ENCODE assay signal across 15 cellular contexts in genomic region chr2:9033385-9034175, GRCh38. TPM values are rescaled to one million over a fixed set of nuclear protein-coding genes. Genes with fewer than 3 reads are reported as not detected.
DNase-seq lines count a peak whose midpoint lies in the region; ATAC-seq and TF ChIP-seq lines count a peak whose summit lies in the region.
"Had no signal": no experiment of that assay in that cellular context is flagged by ENCODE, and none has a peak within 500 bp of the region (broad histone marks: within the 10 kb centered on the region; RNA-seq: fewer than 3 reads in every experiment).

No MANE protein-coding gene starts in this region.

- peaks cover 17% of the 10 kb centered on the region for H3K4me1 Mint-ChIP-seq in activated naive CD4-positive, alpha-beta T cell treated with anti-CD3 and anti-CD28 coated beads, Interleukin-2, amount 10 ng/mL, durations not matched to agents 7 days and 5 days
- H3K4me1 Mint-ChIP-seq in activated CD8-positive, alpha-beta T cell treated with anti-CD3 and anti-CD28 coated beads for 36 hours (ENCODE audit: low read depth) = peaks cover 6% of the 10 kb centered on the region
- peaks cover 0 to 5% (median 1%) of the 10 kb centered on the region in 4 donors for H3K4me1 Mint-ChIP-seq in CD4-positive, alpha-beta memory T cell

- POLR2A ChIA-PET in activated CD8-positive, alpha-beta T cell treated with anti-CD3 and anti-CD28 coated beads for 36 hours (lab: Charles Lee) = no interaction called here
- POLR2A ChIA-PET in CD4-positive, alpha-beta memory T cell (lab: Charles Lee; ENCODE audit: partially characterized antibody) = no interaction called here

- peaks cover 17% of the 10 kb centered on the region for H3K27me3 Mint-ChIP-seq in activated naive CD4-positive, alpha-beta T cell treated with anti-CD3 and anti-CD28 coated beads, Interleukin-2, amount 10 ng/mL, durations not matched to agents 7 days and 5 days
- peaks cover 10% of the 10 kb centered on the region for H3K27me3 Mint-ChIP-seq in activated CD8-positive, alpha-beta T cell treated with anti-CD3 and anti-CD28 coated beads for 36 hours
- peaks cover 23 to 37% of the 10 kb centered on the region in 2 donors for H3K27me3 Mint-ChIP-seq in CD4-positive, alpha-beta memory T cell

- CTCF ChIA-PET in activated naive CD4-positive, alpha-beta T cell treated with anti-CD3 and anti-CD28 coated beads, Interleukin-2, amount 10 ng/mL, durations not matched to agents 7 days and 5 days (lab: Charles Lee) = no interaction called here
- CTCF ChIA-PET in activated CD8-positive, alpha-beta T cell treated with anti-CD3 and anti-CD28 coated beads for 36 hours (lab: Charles Lee) = no interaction called here
- CTCF ChIA-PET in CD4-positive, alpha-beta memory T cell (lab: Charles Lee; ENCODE audit: partially characterized antibody) = no interaction called here

- peak overlapping the region; percentile 7 for H3K4me2 ChIP-seq in parathyroid adenoma (ENCODE audit: low read length)
- H3K4me2 ChIP-seq: KMS-11 had no signal

- no peak overlapping the region for H3K27ac Mint-ChIP-seq in activated naive CD4-positive, alpha-beta T cell treated with anti-CD3 and anti-CD28 coated beads, Interleukin-2, amount 10 ng/mL, durations not matched to agents 7 days and 5 days
- no peak overlapping the region for H3K27ac Mint-ChIP-seq in activated naive CD4-positive, alpha-beta T cell treated with anti-CD3 and anti-CD28 coated beads, Interleukin-2, amount 50 U/mL, for 72 hours
- no peak overlapping the region for H3K27ac Mint-ChIP-seq in activated CD8-positive, alpha-beta T cell treated with anti-CD3 and anti-CD28 coated beads for 36 hours
- H3K27ac Mint-ChIP-seq in CD4-positive, alpha-beta memory T cell = no peak overlapping the region
- H3K27ac Mint-ChIP-seq: nephron, T-helper 17 cell had no signal

- no peak overlapping the region for H3K4me3 Mint-ChIP-seq in activated naive CD4-positive, alpha-beta T cell treated with anti-CD3 and anti-CD28 coated beads, Interleukin-2, amount 10 ng/mL, durations not matched to agents 7 days and 5 days
- no peak overlapping the region for H3K4me3 Mint-ChIP-seq in activated CD8-positive, alpha-beta T cell treated with anti-CD3 and anti-CD28 coated beads for 36 hours
- H3K4me3 Mint-ChIP-seq in CD4-positive, alpha-beta memory T cell = peak overlapping the region in 1 of 8 donors; percentile 43
- H3K4me3 Mint-ChIP-seq: nephron, T-helper 17 cell had no signal

- H3K4me3 ChIP-seq in parathyroid adenoma (ENCODE audit: low read depth, low read length) = no peak overlapping the region
- H3K4me3 ChIP-seq in CD4-positive, alpha-beta memory T cell (ENCODE audit: low read length in 2 of 2) = no peak overlapping the region
- H3K4me3 ChIP-seq: right lobe of liver, transverse colon had no signal

- no peak for ATAC-seq in activated naive CD4-positive, alpha-beta T cell treated with anti-CD3 and anti-CD28 coated beads, Interleukin-2, amount 50 U/mL, for 72 hours
- ATAC-seq in activated CD8-positive, alpha-beta T cell treated with anti-CD3 and anti-CD28 coated beads for 36 hours = no peak
- ATAC-seq in HG02852 (IDR thresholded peaks at IDR 0.05; ENCODE audit: unreplicated experiment) = no peak
- ATAC-seq in HG03175 (IDR thresholded peaks at IDR 0.05; ENCODE audit: unreplicated experiment) = no peak
- ATAC-seq: T-helper 17 cell had no signal

- DNase-seq in activated naive CD4-positive, alpha-beta T cell treated with anti-CD3 and anti-CD28 coated beads, Interleukin-2, amount 10 ng/mL, durations not matched to agents 7 days and 5 days = peak; percentile 24
- DNase-seq in activated naive CD4-positive, alpha-beta T cell treated with anti-CD3 and anti-CD28 coated beads, Interleukin-2, amount 50 U/mL, for 72 hours (ENCODE audit: low spot score in 2 of 2) = no peak
- peak; percentile 76 for DNase-seq in NCI-H2171 treated with DMSO at 0.1 percent for 48 hours (lab: John Stamatoyannopoulos, UW)
- peak; percentile 3 for DNase-seq in activated CD8-positive, alpha-beta T cell treated with anti-CD3 and anti-CD28 coated beads for 36 hours
- no peak for DNase-seq in CD4-positive, alpha-beta memory T cell
- DNase-seq: activated CD4-positive, alpha-beta T cell treated with anti-CD3 and anti-CD28 coated beads, Interleukin-2, amount 50 U/mL, for 48 hours; right lobe of liver; stimulated activated CD4-positive, alpha-beta T cell treated with anti-CD3 and anti-CD28 coated beads, Interleukin-4, amount 100 ng/mL, for 1 hour; T-helper 17 cell; transverse colon had no signal

- no peaks in the 10 kb centered on the region for H3K36me3 ChIP-seq in parathyroid adenoma (ENCODE audit: control insufficient read depth, insufficient read depth, low read length)
- H3K36me3 ChIP-seq in CD4-positive, alpha-beta memory T cell (ENCODE audit: insufficient read depth, low read length) = no peaks in the 10 kb centered on the region
- H3K36me3 ChIP-seq: right lobe of liver, transverse colon had no signal

- peak overlapping the region; percentile 72 for H2AFZ ChIP-seq in parathyroid adenoma

- H3K36me3 Mint-ChIP-seq in activated naive CD4-positive, alpha-beta T cell treated with anti-CD3 and anti-CD28 coated beads, Interleukin-2, amount 10 ng/mL, durations not matched to agents 7 days and 5 days = no peaks in the 10 kb centered on the region
- peaks cover 7 to 8% of the 10 kb centered on the region in 2 donors for H3K36me3 Mint-ChIP-seq in activated naive CD4-positive, alpha-beta T cell treated with anti-CD3 and anti-CD28 coated beads, Interleukin-2, amount 50 U/mL, for 72 hours
- H3K36me3 Mint-ChIP-seq in activated CD8-positive, alpha-beta T cell treated with anti-CD3 and anti-CD28 coated beads for 36 hours (ENCODE audit: low read depth) = no peaks in the 10 kb centered on the region
- H3K36me3 Mint-ChIP-seq in CD4-positive, alpha-beta memory T cell = peaks cover 0 to 6% of the 10 kb centered on the region in 2 donors

- intact Hi-C loops in activated CD8-positive, alpha-beta T cell treated with anti-CD3 and anti-CD28 coated beads for 36 hours (cut with micrococcal nuclease) = no loop called here
- intact Hi-C loops in CD4-positive, alpha-beta memory T cell (cut with micrococcal nuclease) = no loop called here

- no peaks in the 10 kb centered on the region for H3K79me2 ChIP-seq in parathyroid adenoma

- no peaks in the 10 kb centered on the region for H3K27me3 ChIP-seq in parathyroid adenoma (ENCODE audit: control insufficient read depth, insufficient read depth, low read length)
- peaks cover 4% of the 10 kb centered on the region for H3K27me3 ChIP-seq in CD4-positive, alpha-beta memory T cell (ENCODE audit: insufficient read depth, low read length)
- H3K27me3 ChIP-seq: right lobe of liver, transverse colon had no signal

- TF ChIP-seq CTCF in activated CD8-positive, alpha-beta T cell treated with anti-CD3 and anti-CD28 coated beads for 36 hours (IDR thresholded peaks at IDR 0.05) = no peak
- TF ChIP-seq CTCF in parathyroid adenoma (IDR thresholded peaks at IDR 0.05) = no peak

- H3K27ac ChIP-seq in parathyroid adenoma = no peak overlapping the region
- H3K27ac ChIP-seq in CD4-positive, alpha-beta memory T cell (ENCODE audit: low read depth, low read length) = no peak overlapping the region
- H3K27ac ChIP-seq: KMS-11, right lobe of liver had no signal

- no peaks in the 10 kb centered on the region for H3K9me3 ChIP-seq in parathyroid adenoma (ENCODE audit: control insufficient read depth, low read length)
- H3K9me3 ChIP-seq in CD4-positive, alpha-beta memory T cell (ENCODE audit: control insufficient read depth in 1 of 2, low read length in 2 of 2) = no peaks in the 10 kb centered on the region
- H3K9me3 ChIP-seq: right lobe of liver, transverse colon had no signal

- H3K4me1 ChIP-seq in parathyroid adenoma = peaks cover 17% of the 10 kb centered on the region
- H3K4me1 ChIP-seq in CD4-positive, alpha-beta memory T cell (ENCODE audit: insufficient read depth, low read length) = no peaks in the 10 kb centered on the region
- H3K4me1 ChIP-seq: right lobe of liver had no signal

- H3K9me3 Mint-ChIP-seq in activated naive CD4-positive, alpha-beta T cell treated with anti-CD3 and anti-CD28 coated beads, Interleukin-2, amount 10 ng/mL, durations not matched to agents 7 days and 5 days = peaks cover 5% of the 10 kb centered on the region
- peaks cover 6 to 7% of the 10 kb centered on the region in 2 donors for H3K9me3 Mint-ChIP-seq in activated naive CD4-positive, alpha-beta T cell treated with anti-CD3 and anti-CD28 coated beads, Interleukin-2, amount 50 U/mL, for 72 hours
- peaks cover 5% of the 10 kb centered on the region for H3K9me3 Mint-ChIP-seq in activated CD8-positive, alpha-beta T cell treated with anti-CD3 and anti-CD28 coated beads for 36 hours
- peaks cover 0 to 11% (median 6%) of the 10 kb centered on the region in 8 donors for H3K9me3 Mint-ChIP-seq in CD4-positive, alpha-beta memory T cell

- no peak overlapping the region for H3K9ac ChIP-seq in parathyroid adenoma
- H3K9ac ChIP-seq: KMS-11 had no signal

RNA-seq across cellular contexts. Expression of gene MBOAT2, which starts 30.1 kb away (rescaled TPM):
- 1 to 10 TPM; 4.4 to 6.6 TPM for total RNA-seq in activated naive CD4-positive, alpha-beta T cell treated with anti-CD3 and anti-CD28 coated beads, Interleukin-2, amount 50 U/mL, for 72 hours
- 1 to 10 TPM; 2.9 to 3.0 TPM for total RNA-seq in activated CD8-positive, alpha-beta T cell treated with anti-CD3 and anti-CD28 coated beads for 36 hours
- total RNA-seq in CD4-positive, alpha-beta memory T cell = 1 to 10 TPM; 1.5 to 2.0 TPM
- 1 to 10 TPM in 1 of 2 donors, under 1 TPM in 1; 0.20 to 1.9 TPM for polyA plus RNA-seq in CD4-positive, alpha-beta memory T cell

Comparison
In these comparisons a context has a peak if more than half of its experiments do, and no peak if none do; other contexts are left out.
1. DNase-seq: peak in activated naive CD4-positive, alpha-beta T cell treated with anti-CD3 and anti-CD28 coated beads, Interleukin-2, amount 10 ng/mL, durations not matched to agents 7 days and 5 days (single experiment), NCI-H2171 treated with DMSO at 0.1 percent for 48 hours (single experiment) and activated CD8-positive, alpha-beta T cell treated with anti-CD3 and anti-CD28 coated beads for 36 hours (single experiment); none in activated naive CD4-positive, alpha-beta T cell treated with anti-CD3 and anti-CD28 coated beads, Interleukin-2, amount 50 U/mL, for 72 hours (0 of 2) and CD4-positive, alpha-beta memory T cell (0 of 5).